ENCODE assay signal across 6 cellular contexts in the genomic region with DNA sequence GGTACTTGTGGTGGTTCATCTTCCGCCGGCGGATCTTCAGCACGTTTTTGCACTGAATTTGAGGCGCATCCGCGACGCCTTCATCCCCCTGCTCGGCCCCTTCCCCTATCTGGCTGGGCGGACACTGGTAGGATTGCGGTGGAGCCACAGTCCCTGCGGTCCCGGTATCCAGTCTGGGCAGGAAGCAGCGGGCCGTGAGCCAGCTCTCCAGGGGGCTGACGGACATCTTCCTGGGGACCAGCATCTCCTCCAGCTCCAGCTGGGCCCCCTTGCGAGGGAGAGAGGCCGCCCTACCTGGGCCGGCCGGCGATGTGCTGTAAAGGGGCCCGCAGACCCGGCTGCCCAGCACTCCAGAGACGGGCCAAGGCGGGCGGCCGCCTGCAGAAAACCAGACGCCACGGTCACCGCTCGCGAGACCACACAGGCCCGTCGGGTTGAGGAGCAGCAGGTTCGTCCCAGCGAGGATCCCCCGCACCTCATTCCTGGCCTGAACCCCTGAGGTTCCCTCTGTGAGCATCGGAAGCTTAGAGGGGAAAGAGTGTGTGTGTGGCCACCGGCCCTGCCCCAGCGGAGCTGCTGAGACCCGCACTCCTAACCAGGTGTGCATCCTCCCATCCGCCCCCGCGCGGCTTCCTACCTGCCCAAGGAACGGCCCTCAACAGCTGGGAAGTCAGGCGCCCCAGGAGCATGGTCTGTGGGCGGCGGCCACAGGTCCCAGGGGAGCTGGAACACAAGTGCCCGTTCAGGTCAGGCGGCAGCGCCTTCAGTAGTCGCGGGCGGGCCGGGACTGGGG. TPM values are rescaled to one million over a fixed set of nuclear protein-coding genes. Genes with fewer than 3 reads are reported as not detected.
DNase-seq lines count a peak whose midpoint lies in the region; ATAC-seq and TF ChIP-seq lines count a peak whose summit lies in the region.

No MANE protein-coding gene starts in this region.

- WGBS in psoas muscle, 3 donors = 22 to 24% (median 24%) methylated on average over 46 to 56 of the region's 56 CpGs

- H3K27ac ChIP-seq in C4-2B (peak overlapping the region; percentile 96), dorsolateral prefrontal cortex (peak overlapping the region; percentile 44 to 98 (median 94)), psoas muscle (peak overlapping the region; percentile 90)

- DNase-seq in dorsolateral prefrontal cortex (no peak), psoas muscle (peak; percentile 50 to 69), kidney glomerular epithelial cell (lab: John Stamatoyannopoulos, UW) (no peak), GM03348 (ENCODE audit: low spot score) (no peak)

- ATAC-seq in HG03342 (IDR thresholded peaks at IDR 0.05; ENCODE audit: unreplicated experiment) = peak; percentile 12
- peak; percentile 0 to 11 (median 6) for ATAC-seq in psoas muscle

- peaks cover 0 to 12% of the 10 kb centered on the region in 2 donors for H3K36me3 ChIP-seq in psoas muscle (ENCODE audit: insufficient read depth in 1 of 2, low read depth in 1 of 2)

- intact Hi-C loops in dorsolateral prefrontal cortex (cut with DNase I) (loop anchor here (2.0 to 10.0 kb wide), 5 partner anchors 25 to 342 kb away; a partner anchor contains a TSS), psoas muscle (cut with DNase I) (loop anchor here in 1 of 2 donors (2.0 kb wide), 1 partner anchor 25 kb away; a partner anchor contains a TSS)

- no peaks in the 10 kb centered on the region for H3K9me3 ChIP-seq in psoas muscle

- no peaks in the 10 kb centered on the region for H3K27me3 ChIP-seq in dorsolateral prefrontal cortex
- H3K27me3 ChIP-seq in psoas muscle (ENCODE audit: insufficient read depth in 3 of 3, low read length in 2 of 3) = no peaks in the 10 kb centered on the region

- H3K4me3 ChIP-seq in dorsolateral prefrontal cortex = peak overlapping the region; percentile 73 to 100 (median 98)
- H3K4me3 ChIP-seq in psoas muscle = peak overlapping the region; percentile 87

- peaks cover 32% of the 10 kb centered on the region for H3K4me1 ChIP-seq in psoas muscle

- no peak for TF ChIP-seq CTCF in C4-2B (conservative IDR thresholded peaks at IDR 0.05)
- no peak for TF ChIP-seq CTCF in dorsolateral prefrontal cortex (IDR thresholded peaks at IDR 0.05 in 54 of 56, conservative IDR thresholded peaks at IDR 0.05 in 2 of 56; ENCODE audit: low read depth in 1 of 56, partially characterized antibody in 56 of 56)
- TF ChIP-seq CTCF in psoas muscle (IDR thresholded peaks at IDR 0.05) = no peak

RNA-seq across cellular contexts. Expression of a gene that starts 0.7 kb away (rescaled TPM):
- 100 to 1,000 TPM in 92 of 120 experiments, 10 to 100 TPM in 28; 78.7 to 143 (median 109) TPM for total RNA-seq in dorsolateral prefrontal cortex
- total RNA-seq in psoas muscle = 100 to 1,000 TPM; 180 to 194 (median 183) TPM
- polyA plus RNA-seq in psoas muscle = 100 to 1,000 TPM; 306 to 534 (median 341) TPM

RNA-seq across cellular contexts. Expression of a gene that starts 15.9 kb away (rescaled TPM):
- total RNA-seq in dorsolateral prefrontal cortex (10 to 100 TPM in 29 of 120 experiments, 1 to 10 TPM in 91; 3.2 to 23.7 (median 7.3) TPM), psoas muscle (10 to 100 TPM in 3 of 4 donors, 1 to 10 TPM in 1; 7.2 to 24.3 (median 13.5) TPM)
- polyA plus RNA-seq in psoas muscle = 10 to 100 TPM in 2 of 3 donors, 1 to 10 TPM in 1; 9.8 to 16.9 (median 10.1) TPM

RNA-seq across cellular contexts. Expression of a gene that starts 24.9 kb away (rescaled TPM):
- 100 to 1,000 TPM; 111 to 235 (median 165) TPM for total RNA-seq in dorsolateral prefrontal cortex
- 10 to 100 TPM; 40.2 to 71.8 (median 46.1) TPM for total RNA-seq in psoas muscle
- polyA plus RNA-seq in psoas muscle = 10 to 100 TPM; 50.1 to 59.3 (median 54.7) TPM

RNA-seq across cellular contexts. Expression of a gene that starts 25.0 kb away (rescaled TPM):
- total RNA-seq in dorsolateral prefrontal cortex = 100 to 1,000 TPM in 103 of 120 experiments, 10 to 100 TPM in 17; 86.3 to 201 (median 114) TPM
- total RNA-seq in psoas muscle = 100 to 1,000 TPM; 162 to 215 (median 210) TPM
- polyA plus RNA-seq in psoas muscle = 100 to 1,000 TPM; 183 to 209 (median 206) TPM

RNA-seq across cellular contexts. Expression of a gene that starts 32.8 kb away (rescaled TPM):
- total RNA-seq in dorsolateral prefrontal cortex (100 to 1,000 TPM in 12 of 120 experiments, 10 to 100 TPM in 108; 56.0 to 114 (median 86.3) TPM), psoas muscle (100 to 1,000 TPM; 114 to 159 (median 143) TPM)
- 100 to 1,000 TPM; 211 to 308 (median 255) TPM for polyA plus RNA-seq in psoas muscle

Comparison
In these comparisons a context has a peak if more than half of its experiments do, and no peak if none do; other contexts are left out.
1. DNase-seq: peak in psoas muscle (2 of 2); none in dorsolateral prefrontal cortex (0 of 10), kidney glomerular epithelial cell (single experiment) and GM03348 (single experiment).
2. Peak in every context shown above with its lines, with median percentiles within 50 percentile points of each other: H3K27ac ChIP-seq.